Comparison of ENCODE assay signal across 35 cellular contexts in the genomic region with DNA sequence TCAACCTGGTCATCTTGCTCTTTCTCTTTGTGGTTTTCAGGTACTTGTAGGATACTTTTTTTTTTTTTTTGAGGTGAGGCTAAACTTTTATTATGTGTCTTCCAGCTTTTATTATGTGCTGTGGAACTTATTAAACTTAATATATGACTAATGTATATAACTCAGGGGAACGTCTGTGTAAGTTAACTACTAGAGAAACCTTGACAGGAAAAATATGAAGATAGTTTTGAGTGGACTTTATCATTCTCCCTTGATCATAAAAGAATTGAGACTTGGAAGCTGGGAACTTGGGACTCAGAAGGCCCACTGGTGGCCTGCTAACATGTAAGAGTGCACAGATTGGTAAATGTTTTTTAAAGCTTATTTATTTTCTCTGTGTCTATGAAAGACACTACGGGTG.
"Had no signal": no experiment of that assay in that cellular context is flagged by ENCODE, and none has a peak within 500 bp of the region (broad histone marks: within the 10 kb centered on the region; RNA-seq: fewer than 3 reads in every experiment).

No MANE protein-coding gene starts in this region.

- ATAC-seq: activated CD8-positive, alpha-beta memory T cell treated with anti-CD3 and anti-CD28 coated beads, Interleukin-2, amount 10 ng/mL, durations not matched to agents 7 days and 5 days; Right ventricle myocardium inferior had no signal

- H3K4me1 Mint-ChIP-seq: activated CD4-positive, alpha-beta memory T cell treated with anti-CD3 and anti-CD28 coated beads, Interleukin-2, amount 10 ng/mL, durations not matched to agents 7 days and 5 days had no signal

- H3K36me3 Mint-ChIP-seq: activated CD8-positive, alpha-beta memory T cell treated with anti-CD3 and anti-CD28 coated beads, Interleukin-2, amount 10 ng/mL, durations not matched to agents 7 days and 5 days; activated naive CD4-positive, alpha-beta T cell treated with anti-CD3 and anti-CD28 coated beads, Interleukin-2, amount 10 ng/mL, durations not matched to agents 7 days and 5 days; activated naive CD8-positive, alpha-beta T cell treated with anti-CD3 and anti-CD28 coated beads for 36 hours; brain; IgD-negative memory B cell had no signal

- H3K4me3 ChIP-seq: PC-9 had no signal

- H3K9me3 Mint-ChIP-seq: activated CD4-positive, alpha-beta memory T cell treated with anti-CD3 and anti-CD28 coated beads, Interleukin-2, amount 10 ng/mL, durations not matched to agents 7 days and 5 days; activated naive CD4-positive, alpha-beta T cell treated with anti-CD3 and anti-CD28 coated beads, Interleukin-2, amount 10 ng/mL, durations not matched to agents 7 days and 5 days; activated naive CD8-positive, alpha-beta T cell treated with anti-CD3 and anti-CD28 coated beads for 36 hours; brain; IgD-negative memory B cell had no signal

- H3K4me2 ChIP-seq: PC-9 had no signal

- H3K36me3 ChIP-seq: WERI-Rb-1 had no signal

- H3K27me3 Mint-ChIP-seq: activated CD4-positive, alpha-beta memory T cell treated with anti-CD3 and anti-CD28 coated beads, Interleukin-2, amount 10 ng/mL, durations not matched to agents 7 days and 5 days; activated CD8-positive, alpha-beta memory T cell treated with anti-CD3 and anti-CD28 coated beads, Interleukin-2, amount 10 ng/mL, durations not matched to agents 7 days and 5 days; activated naive CD4-positive, alpha-beta T cell treated with anti-CD3 and anti-CD28 coated beads, Interleukin-2, amount 10 ng/mL, durations not matched to agents 7 days and 5 days; activated naive CD8-positive, alpha-beta T cell treated with anti-CD3 and anti-CD28 coated beads for 36 hours; brain had no signal

- H3K27ac ChIP-seq: PC-9, RWPE1, WERI-Rb-1 had no signal

- H3K4me3 Mint-ChIP-seq: activated CD4-positive, alpha-beta memory T cell treated with anti-CD3 and anti-CD28 coated beads, Interleukin-2, amount 10 ng/mL, durations not matched to agents 7 days and 5 days; activated CD8-positive, alpha-beta memory T cell treated with anti-CD3 and anti-CD28 coated beads, Interleukin-2, amount 10 ng/mL, durations not matched to agents 7 days and 5 days; activated naive CD4-positive, alpha-beta T cell treated with anti-CD3 and anti-CD28 coated beads, Interleukin-2, amount 10 ng/mL, durations not matched to agents 7 days and 5 days; activated naive CD8-positive, alpha-beta T cell treated with anti-CD3 and anti-CD28 coated beads for 36 hours; brain; IgD-negative memory B cell had no signal

- DNase-seq: activated CD4-positive, alpha-beta memory T cell treated with anti-CD3 and anti-CD28 coated beads, Interleukin-2, amount 10 ng/mL, durations not matched to agents 7 days and 5 days; activated CD4-positive, alpha-beta T cell treated with anti-CD3 and anti-CD28 coated beads for 1 hour; activated CD4-positive, alpha-beta T cell treated with anti-CD3 and anti-CD28 coated beads for 48 hours; activated CD4-positive, CD25-positive, alpha-beta regulatory T cell; activated CD8-positive, alpha-beta memory T cell treated with anti-CD3 and anti-CD28 coated beads for 24 hours; activated CD8-positive, alpha-beta memory T cell treated with anti-CD3 and anti-CD28 coated beads, Interleukin-2, amount 10 ng/mL, durations not matched to agents 7 days and 5 days; activated CD8-positive, alpha-beta memory T cell treated with anti-CD3 and anti-CD28 coated beads, Interleukin-2, amount 50 U/mL, for 48 hours; activated effector memory CD4-positive, alpha-beta T cell treated with Interleukin-2 at 50 U/mL for 16 hours; activated naive CD4-positive, alpha-beta T cell treated with anti-CD3 and anti-CD28 coated beads, Interleukin-2, amount 10 ng/mL, durations not matched to agents 7 days and 5 days; activated naive CD8-positive, alpha-beta T cell treated with anti-CD3 and anti-CD28 coated beads for 36 hours; activated T-cell treated with anti-CD3 and anti-CD28 coated beads, Interleukin-2, amount 50 U/mL, for 48 hours; amygdala; Karpas-422; KBM-7; MM.1S; NCI-H1092; NCI-H1436 treated with DMSO at 0.1 percent for 48 hours; NCI-H1694 treated with DMSO at 0.1 percent for 48 hours; NCI-H2029; NCI-H2107; NCI-H2171; NCI-H510A; NCI-H526; NCI-H748 treated with DMSO at 0.1 percent for 48 hours; NK-92 treated with Interleukin-12 subunit alpha and Interleukin-12 subunit beta, amount 100 ng/mL, for 24 hours; PC-9; SW 1271; T-helper 1 cell; T-helper 2 cell; T-helper 9 cell; WERI-Rb-1 had no signal

- H3K27ac Mint-ChIP-seq: activated CD4-positive, alpha-beta memory T cell treated with anti-CD3 and anti-CD28 coated beads, Interleukin-2, amount 10 ng/mL, durations not matched to agents 7 days and 5 days; activated CD8-positive, alpha-beta memory T cell treated with anti-CD3 and anti-CD28 coated beads, Interleukin-2, amount 10 ng/mL, durations not matched to agents 7 days and 5 days; activated naive CD4-positive, alpha-beta T cell treated with anti-CD3 and anti-CD28 coated beads, Interleukin-2, amount 10 ng/mL, durations not matched to agents 7 days and 5 days; activated naive CD8-positive, alpha-beta T cell treated with anti-CD3 and anti-CD28 coated beads for 36 hours; brain; IgD-negative memory B cell had no signal

- H2AFZ ChIP-seq: PC-9 had no signal
